ENCODE assay signal across 20 cellular contexts in genomic region chr7:128310499-128310898, GRCh38. TPM values are rescaled to one million over a fixed set of nuclear protein-coding genes. Genes with fewer than 3 reads are reported as not detected.
DNase-seq lines count a peak whose midpoint lies in the region; ATAC-seq, FAIRE-seq and TF ChIP-seq lines count a peak whose summit lies in the region.
"Had no signal": no experiment of that assay in that cellular context is flagged by ENCODE, and none has a peak within 500 bp of the region (broad histone marks: within the 10 kb centered on the region; RNA-seq: fewer than 3 reads in every experiment).

No MANE protein-coding gene starts in this region.

- no peaks in the 10 kb centered on the region for H3K27me3 Mint-ChIP-seq in astrocyte (ENCODE audit: low read depth, unreplicated experiment)
- H3K27me3 Mint-ChIP-seq: CD4-positive, alpha-beta memory T cell had no signal

- H3K4me1 ChIP-seq in Karpas-422 (ENCODE audit: low read length): no peaks in the 10 kb centered on the region
- no peaks in the 10 kb centered on the region for H3K4me1 ChIP-seq in astrocyte (ENCODE audit: insufficient read depth, low read length)
- H3K4me1 ChIP-seq in transverse colon: no peaks in the 10 kb centered on the region
- H3K4me1 ChIP-seq: BE2C had no signal

- no peak for TF ChIP-seq CTCF in astrocyte (IDR thresholded peaks at IDR 0.05; ENCODE audit: insufficient read depth, low read depth, low read length)
- no peak for TF ChIP-seq CTCF in transverse colon (IDR thresholded peaks at IDR 0.05)

- TF ChIP-seq EP300 in transverse colon (IDR thresholded peaks at IDR 0.05; ENCODE audit: low read depth): no peak

- no peaks in the 10 kb centered on the region for H3K9me3 Mint-ChIP-seq in astrocyte (ENCODE audit: unreplicated experiment)
- H3K9me3 Mint-ChIP-seq: CD4-positive, alpha-beta memory T cell; HFFc6 had no signal

- H3K79me2 ChIP-seq in Karpas-422 (ENCODE audit: low read length) (no peaks in the 10 kb centered on the region), astrocyte (ENCODE audit: insufficient read depth, low read length) (no peaks in the 10 kb centered on the region)

- H3K9me2 ChIP-seq in Karpas-422 (replicated peaks; ENCODE audit: insufficient read depth, low read length): no peaks in the 10 kb centered on the region

- no peak for FAIRE-seq in astrocyte (lab: Jason Lieb, UNC)
- FAIRE-seq: A204.1, D721Med, GM12892 had no signal

- DNase-seq in Karpas-422: peak; percentile 26
- DNase-seq in astrocyte (ENCODE audit: low read depth): no peak
- no peak for DNase-seq in left lobe of liver (ENCODE audit: low spot score)
- peak; percentile 12 for DNase-seq in retina
- no peak for DNase-seq in transverse colon
- DNase-seq in activated CD4-positive, alpha-beta T cell treated with anti-CD3 and anti-CD28 coated beads, Interleukin-2, amount 50 U/mL, for 1 hour: no peak
- DNase-seq: BE2C; CD4-positive, alpha-beta memory T cell; DMS153; DMS79 treated with DMSO at 0.1 percent for 48 hours; GDM1; HCEC 1CT; HFFc6 had no signal

- in situ Hi-C loops in transverse colon (cut with MboI; ENCODE audit: low pct_ligation_motif_present in 1 of 4, low pct_unique_long_range_greater_than_20kb in 1 of 4, low sequenced_read_pairs in 3 of 4): no loop called here

- H3K36me3 Mint-ChIP-seq in astrocyte (ENCODE audit: low read depth, unreplicated experiment): peaks cover 34% of the 10 kb centered on the region

- no peak for TF ChIP-seq POLR2A in transverse colon (IDR thresholded peaks at IDR 0.05)

- H3K9me3 ChIP-seq in Karpas-422 (ENCODE audit: low read length): no peaks in the 10 kb centered on the region
- no peaks in the 10 kb centered on the region for H3K9me3 ChIP-seq in astrocyte (ENCODE audit: insufficient read depth, low read depth, low read length)
- no peaks in the 10 kb centered on the region for H3K9me3 ChIP-seq in transverse colon
- H3K9me3 ChIP-seq: BE2C had no signal

- H2AFZ ChIP-seq in Karpas-422 (ENCODE audit: low read length): no peak overlapping the region
- no peak overlapping the region for H2AFZ ChIP-seq in astrocyte (ENCODE audit: low read depth, low read length)

- H3K27me3 ChIP-seq in Karpas-422 (ENCODE audit: low read length): no peaks in the 10 kb centered on the region
- no peaks in the 10 kb centered on the region for H3K27me3 ChIP-seq in astrocyte (ENCODE audit: insufficient read depth, low read length)
- no peaks in the 10 kb centered on the region for H3K27me3 ChIP-seq in transverse colon
- H3K27me3 ChIP-seq: BE2C had no signal

- H4K20me1 ChIP-seq in Karpas-422 (ENCODE audit: insufficient read depth, low read depth, low read length) (no peaks in the 10 kb centered on the region), astrocyte (ENCODE audit: insufficient read depth, low read length) (peaks cover 5% of the 10 kb centered on the region)

- H3K9ac ChIP-seq in Karpas-422 (ENCODE audit: low read length) (no peak overlapping the region), astrocyte (ENCODE audit: low read length) (no peak overlapping the region)

- WGBS in transverse colon (ENCODE audit: low coverage in 1 of 2), 2 donors: 48 to 74% methylated on average over 3 to 5 of the region's 5 CpGs

- intact Hi-C loops in transverse colon (cut with DNase I; ENCODE audit: low total_unique reads): no loop called here

- no peak overlapping the region for H3K27ac ChIP-seq in Karpas-422 (ENCODE audit: low read length)
- H3K27ac ChIP-seq in astrocyte (ENCODE audit: low read depth, low read length): no peak overlapping the region
- no peak overlapping the region for H3K27ac ChIP-seq in transverse colon
- H3K27ac ChIP-seq: C4-2B, HL-60 had no signal

- H3K4me3 Mint-ChIP-seq in astrocyte (ENCODE audit: unreplicated experiment): no peak overlapping the region
- H3K4me3 Mint-ChIP-seq: CD4-positive, alpha-beta memory T cell; HFFc6 had no signal

- H3K4me3 ChIP-seq in Karpas-422 (ENCODE audit: low read length): no peak overlapping the region
- no peak overlapping the region for H3K4me3 ChIP-seq in astrocyte (ENCODE audit: insufficient read depth, low read depth, low read length)
- H3K4me3 ChIP-seq in transverse colon: no peak overlapping the region

- H3K4me2 ChIP-seq in Karpas-422 (ENCODE audit: low read depth, low read length, poor library complexity, severe bottlenecking) (no peak overlapping the region), astrocyte (ENCODE audit: low read length) (no peak overlapping the region)

- ATAC-seq in left lobe of liver (peak; percentile 52), GM21619 (IDR thresholded peaks at IDR 0.05; ENCODE audit: unreplicated experiment) (no peak), HG03520 (IDR thresholded peaks at IDR 0.05; ENCODE audit: unreplicated experiment) (no peak)

- peaks cover 49% of the 10 kb centered on the region for H3K36me3 ChIP-seq in Karpas-422 (ENCODE audit: insufficient read depth, low read length)
- peaks cover 54% of the 10 kb centered on the region for H3K36me3 ChIP-seq in astrocyte (ENCODE audit: insufficient read depth, low read length)
- peaks cover 0 to 65% (median 26%) of the 10 kb centered on the region in 4 donors for H3K36me3 ChIP-seq in transverse colon

- H3K4me1 Mint-ChIP-seq in astrocyte (ENCODE audit: low read depth, unreplicated experiment): peaks cover 18% of the 10 kb centered on the region

- peak overlapping the region; percentile 79 for H3K27ac Mint-ChIP-seq in astrocyte (ENCODE audit: unreplicated experiment)
- H3K27ac Mint-ChIP-seq: HFFc6 had no signal

RNA-seq across cellular contexts. Expression of gene RBM28, which starts 33.2 kb away (rescaled TPM):
- total RNA-seq in Karpas-422 (2014; rRNA removed; shearing (Covaris generic); ENCODE audit: low replicate concordance): 28.8 and 37.2 TPM in 2 replicates
- 37.3 and 40.2 TPM in 2 replicates for total RNA-seq in astrocyte
- total RNA-seq in left lobe of liver: 13.5 TPM
- total RNA-seq in transverse colon: 100 to 1,000 TPM in 1 of 4 donors, 10 to 100 TPM in 2, 1 to 10 TPM in 1; 9.0 to 341 (median 34.2) TPM

RNA-seq across cellular contexts. Expression of gene PRRT4, which starts 51.0 kb away (rescaled TPM):
- not detected in 2 replicates for total RNA-seq in Karpas-422 (2014; rRNA removed; shearing (Covaris generic); ENCODE audit: low replicate concordance)
- total RNA-seq in astrocyte (0.62 and 0.93 TPM in 2 replicates), left lobe of liver (not detected), transverse colon (under 1 TPM in 2 of 4 donors, not detected in 2; 0.16 to 0.41 TPM)
- total RNA-seq: HFFc6 had no signal

Comparison
In these comparisons a context has a peak if more than half of its experiments do, and no peak if none do; other contexts are left out.
1. DNase-seq: peak in Karpas-422 (single experiment) and retina (single experiment); none in astrocyte (single experiment), left lobe of liver (single experiment), transverse colon (single experiment) and activated CD4-positive, alpha-beta T cell treated with anti-CD3 and anti-CD28 coated beads, Interleukin-2, amount 50 U/mL, for 1 hour (single experiment).